ENCODE assay signal across 1 cellular context in the genomic region with DNA sequence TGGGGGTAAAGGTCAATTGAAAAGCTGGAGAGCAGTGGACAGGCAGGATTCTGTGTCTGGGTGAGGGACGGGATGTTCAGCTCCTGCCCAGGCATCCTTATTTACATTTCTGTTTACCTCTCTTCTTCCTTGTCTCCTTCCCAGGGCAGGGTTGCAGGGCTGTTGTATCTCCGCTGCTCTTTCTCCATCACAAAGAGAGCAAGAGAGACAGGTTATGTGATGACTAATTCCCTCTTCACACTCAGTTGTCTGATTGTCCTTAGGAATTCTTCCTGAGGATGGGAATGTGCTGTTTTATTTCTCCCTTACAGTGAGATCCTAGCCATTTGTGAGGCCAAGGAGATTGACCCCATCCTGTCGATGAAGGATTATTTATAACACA.
TF ChIP-seq lines count a peak whose summit lies in the region.

No MANE protein-coding gene starts in this region.

TF ChIP-seq in K562, 482 proteins besides CTCF, POLR2A, EP300 and RAD21 (continued from another document):
- 0 out of 4 replicates have a peak, but pooled peaks of 1 of the 2 experiments have one; percentile 30 for TF ChIP-seq FOXA3 (CRISPR knock-in tag; conservative IDR thresholded peaks at IDR 0.05 in 1 of 2, IDR thresholded peaks at IDR 0.05 in 1 of 2)
- TF ChIP-seq RCOR1 (IDR thresholded peaks at IDR 0.05; ENCODE audit: borderline replicate concordance in 1 of 2, low read depth in 2 of 2, low read length in 2 of 2) = 0 out of 4 replicates have a peak, but pooled peaks of 1 of the 2 experiments have one; percentile 2
- TF ChIP-seq, protein P1, sequence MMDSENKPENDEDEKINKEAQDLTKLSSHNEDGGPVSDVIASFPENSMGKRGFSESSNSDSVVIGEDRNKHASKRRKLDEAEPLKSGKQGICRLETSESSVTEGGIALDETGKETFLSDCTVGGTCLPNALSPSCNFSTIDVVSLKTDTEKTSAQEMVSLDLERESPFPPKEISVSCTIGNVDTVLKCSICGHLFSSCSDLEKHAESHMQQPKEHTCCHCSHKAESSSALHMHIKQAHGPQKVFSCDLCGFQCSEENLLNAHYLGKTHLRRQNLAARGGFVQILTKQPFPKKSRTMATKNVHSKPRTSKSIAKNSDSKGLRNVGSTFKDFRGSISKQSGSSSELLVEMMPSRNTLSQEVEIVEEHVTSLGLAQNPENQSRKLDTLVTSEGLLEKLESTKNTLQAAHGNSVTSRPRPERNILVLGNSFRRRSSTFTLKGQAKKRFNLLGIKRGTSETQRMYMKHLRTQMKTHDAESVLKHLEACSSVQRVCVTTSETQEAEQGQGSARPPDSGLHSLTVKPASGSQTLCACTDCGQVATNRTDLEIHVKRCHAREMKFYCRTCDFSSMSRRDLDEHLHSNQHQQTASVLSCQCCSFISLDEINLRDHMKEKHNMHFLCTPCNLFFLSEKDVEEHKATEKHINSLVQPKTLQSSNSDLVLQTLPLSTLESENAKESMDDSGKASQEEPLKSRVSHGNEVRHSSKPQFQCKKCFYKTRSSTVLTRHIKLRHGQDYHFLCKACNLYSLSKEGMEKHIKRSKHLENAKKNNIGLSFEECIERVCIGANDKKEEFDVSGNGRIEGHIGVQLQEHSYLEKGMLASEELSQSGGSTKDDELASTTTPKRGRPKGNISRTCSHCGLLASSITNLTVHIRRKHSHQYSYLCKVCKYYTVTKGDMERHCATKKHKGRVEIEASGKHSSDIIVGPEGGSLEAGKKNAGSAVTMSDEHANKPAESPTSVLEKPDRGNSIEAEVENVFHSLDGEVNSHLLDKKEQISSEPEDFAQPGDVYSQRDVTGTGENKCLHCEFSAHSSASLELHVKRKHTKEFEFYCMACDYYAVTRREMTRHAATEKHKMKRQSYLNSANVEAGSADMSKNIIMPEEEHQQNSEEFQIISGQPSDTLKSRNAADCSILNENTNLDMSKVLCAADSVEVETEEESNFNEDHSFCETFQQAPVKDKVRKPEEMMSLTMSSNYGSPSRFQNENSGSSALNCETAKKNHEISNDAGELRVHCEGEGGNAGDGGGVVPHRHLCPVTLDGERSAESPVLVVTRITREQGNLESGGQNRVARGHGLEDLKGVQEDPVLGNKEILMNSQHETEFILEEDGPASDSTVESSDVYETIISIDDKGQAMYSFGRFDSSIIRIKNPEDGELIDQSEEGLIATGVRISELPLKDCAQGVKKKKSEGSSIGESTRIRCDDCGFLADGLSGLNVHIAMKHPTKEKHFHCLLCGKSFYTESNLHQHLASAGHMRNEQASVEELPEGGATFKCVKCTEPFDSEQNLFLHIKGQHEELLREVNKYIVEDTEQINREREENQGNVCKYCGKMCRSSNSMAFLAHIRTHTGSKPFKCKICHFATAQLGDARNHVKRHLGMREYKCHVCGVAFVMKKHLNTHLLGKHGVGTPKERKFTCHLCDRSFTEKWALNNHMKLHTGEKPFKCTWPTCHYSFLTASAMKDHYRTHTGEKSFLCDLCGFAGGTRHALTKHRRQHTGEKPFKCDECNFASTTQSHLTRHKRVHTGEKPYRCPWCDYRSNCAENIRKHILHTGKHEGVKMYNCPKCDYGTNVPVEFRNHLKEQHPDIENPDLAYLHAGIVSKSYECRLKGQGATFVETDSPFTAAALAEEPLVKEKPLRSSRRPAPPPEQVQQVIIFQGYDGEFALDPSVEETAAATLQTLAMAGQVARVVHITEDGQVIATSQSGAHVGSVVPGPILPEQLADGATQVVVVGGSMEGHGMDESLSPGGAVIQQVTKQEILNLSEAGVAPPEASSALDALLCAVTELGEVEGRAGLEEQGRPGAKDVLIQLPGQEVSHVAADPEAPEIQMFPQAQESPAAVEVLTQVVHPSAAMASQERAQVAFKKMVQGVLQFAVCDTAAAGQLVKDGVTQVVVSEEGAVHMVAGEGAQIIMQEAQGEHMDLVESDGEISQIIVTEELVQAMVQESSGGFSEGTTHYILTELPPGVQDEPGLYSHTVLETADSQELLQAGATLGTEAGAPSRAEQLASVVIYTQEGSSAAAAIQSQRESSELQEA (IDR thresholded peaks at IDR 0.05; ENCODE audit: low read depth) = no peak
